18 cellular contexts compared by ENCODE assay signal in the genomic region with DNA sequence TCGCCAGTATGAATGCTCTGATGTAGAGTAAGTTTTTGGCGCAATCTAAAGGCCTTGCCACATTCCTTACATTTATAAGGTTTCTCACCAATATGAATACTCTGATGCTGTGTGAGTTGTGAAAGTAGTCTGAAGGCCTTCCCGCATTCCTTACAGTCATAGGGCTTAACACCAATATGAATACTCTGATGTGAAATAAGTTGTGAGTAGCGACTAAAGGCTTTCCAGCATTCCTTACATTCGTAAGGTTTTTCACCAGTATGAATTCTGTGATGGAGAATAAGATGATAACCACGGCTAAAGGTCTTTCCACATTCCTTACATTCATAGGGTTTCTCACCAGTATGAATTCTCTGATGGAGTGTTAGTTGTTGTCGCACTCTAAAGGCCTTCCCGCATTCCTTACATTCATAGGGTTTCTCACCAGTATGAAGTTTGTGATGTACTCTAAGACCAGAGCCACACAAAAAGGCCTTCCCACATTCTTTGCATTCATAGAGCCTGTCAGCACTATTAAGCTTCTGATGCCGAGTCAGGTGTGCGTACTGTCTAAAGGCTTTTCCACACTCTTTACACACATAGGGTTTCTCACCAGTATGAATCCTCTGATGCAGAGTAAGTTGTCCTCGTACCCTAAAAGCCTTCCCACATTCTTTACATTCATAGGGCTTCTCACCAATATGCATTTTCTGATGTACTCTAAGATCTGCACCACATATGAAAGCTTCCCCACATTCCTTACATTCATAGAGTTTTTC. TPM values are rescaled to one million over a fixed set of nuclear protein-coding genes. Genes with fewer than 3 reads are reported as not detected.
A peak's percentile ranks its signal among the peaks of the same experiment; 100 is the strongest.
DNase-seq lines count a peak whose midpoint lies in the region; ATAC-seq, FAIRE-seq and TF ChIP-seq lines count a peak whose summit lies in the region.
"Had no signal": no experiment of that assay in that cellular context is flagged by ENCODE, and none has a peak within 500 bp of the region (broad histone marks: within the 10 kb centered on the region; RNA-seq: fewer than 3 reads in every experiment).

No MANE protein-coding gene starts in this region.

- no peaks in the 10 kb centered on the region for H3K79me2 ChIP-seq in osteoblast (ENCODE audit: insufficient read depth, low read length)

- H2AFZ ChIP-seq in osteoblast (ENCODE audit: low read length): no peak overlapping the region

- no peak overlapping the region for H3K27ac ChIP-seq in BLaER1
- no peak overlapping the region for H3K27ac ChIP-seq in HEK293 (ENCODE audit: extremely low read depth, low read depth, low read length)
- no peak overlapping the region for H3K27ac ChIP-seq in endodermal cell (ENCODE audit: low read depth, low read length)
- H3K27ac ChIP-seq in osteoblast (ENCODE audit: low read depth, low read length): no peak overlapping the region

- no peak for ATAC-seq in GM18868 (IDR thresholded peaks at IDR 0.05; ENCODE audit: unreplicated experiment)

- no peaks in the 10 kb centered on the region for H3K4me1 Mint-ChIP-seq in endodermal cell
- H3K4me1 Mint-ChIP-seq: CD4-positive, CD25-positive, alpha-beta regulatory T cell had no signal

- H3K27me3 ChIP-seq in BLaER1 (no peaks in the 10 kb centered on the region), endodermal cell (ENCODE audit: control insufficient read depth, insufficient read depth, low read length, poor library complexity, severe bottlenecking) (no peaks in the 10 kb centered on the region), osteoblast (ENCODE audit: insufficient read depth, low read length) (no peaks in the 10 kb centered on the region)

- CTCF ChIA-PET in HEK293 (lab: Yijun Ruan, JAX): no interaction called here

- peaks cover 94% of the 10 kb centered on the region for H3K9me3 ChIP-seq in BLaER1
- H3K9me3 ChIP-seq in HEK293 (ENCODE audit: control insufficient read depth, insufficient read depth, low read depth, low read length): peaks cover 57% of the 10 kb centered on the region
- peaks cover 99% of the 10 kb centered on the region for H3K9me3 ChIP-seq in endodermal cell (ENCODE audit: control insufficient read depth, low read length)
- peaks cover 44% of the 10 kb centered on the region for H3K9me3 ChIP-seq in osteoblast (ENCODE audit: low read depth, low read length)

- POLR2A ChIA-PET in HEK293 (lab: Yijun Ruan, JAX): no interaction called here

- H3K4me1 ChIP-seq in BLaER1 (no peaks in the 10 kb centered on the region), HEK293 (ENCODE audit: control insufficient read depth, insufficient read depth, low read length) (no peaks in the 10 kb centered on the region), endodermal cell (ENCODE audit: control insufficient read depth, insufficient read depth, low read length) (no peaks in the 10 kb centered on the region), osteoblast (ENCODE audit: insufficient read depth, low read length) (no peaks in the 10 kb centered on the region)

- peaks cover 80% of the 10 kb centered on the region for H3K9me3 Mint-ChIP-seq in endodermal cell

- H3K9ac ChIP-seq in BLaER1: no peak overlapping the region
- no peak overlapping the region for H3K9ac ChIP-seq in endodermal cell (ENCODE audit: extremely low read depth, low read length, poor library complexity, severe bottlenecking)

- no peak for FAIRE-seq in urothelium cell line (lab: Jason Lieb, UNC)

- H3K36me3 Mint-ChIP-seq in endodermal cell (ENCODE audit: low read depth): peaks cover 79% of the 10 kb centered on the region

- no peak for DNase-seq in endodermal cell
- no peak for DNase-seq in osteoblast (ENCODE audit: insufficient read length, low spot score, missing footprints)
- DNase-seq in GM03348 (ENCODE audit: low spot score): no peak
- no peak for DNase-seq in urothelium cell line (ENCODE audit: low spot score)
- no peak for DNase-seq in anterior cingulate cortex (lab: John Stamatoyannopoulos, UW)
- DNase-seq: CD4-positive, CD25-positive, alpha-beta regulatory T cell; DMS79 treated with DMSO at 0.1 percent for 48 hours; GF-D8; Karpas-422; MM.1S; NCI-H1930; NCI-H2171 treated with DMSO at 0.1 percent for 48 hours; NCI-H510A; SHP77 treated with DMSO at 0.1 percent for 48 hours had no signal

- H3K4me3 Mint-ChIP-seq in endodermal cell: no peak overlapping the region

- H4K20me1 ChIP-seq in BLaER1 (no peaks in the 10 kb centered on the region), osteoblast (ENCODE audit: insufficient read depth, low read length) (no peaks in the 10 kb centered on the region)

- H3K36me3 ChIP-seq in BLaER1 (peaks cover 95% of the 10 kb centered on the region), HEK293 (ENCODE audit: control insufficient read depth in 2 of 2, insufficient read depth in 1 of 2, low read length in 2 of 2) (peaks cover 31 to 66% of the 10 kb centered on the region in 2 experiments), endodermal cell (ENCODE audit: control insufficient read depth, insufficient read depth, low read length) (peaks cover 66% of the 10 kb centered on the region), osteoblast (ENCODE audit: insufficient read depth, low read length) (peaks cover 41% of the 10 kb centered on the region)

- TF ChIP-seq CTCF in HEK293 (tag by site-specific recombination; IDR thresholded peaks at IDR 0.05) (no peak), endodermal cell (conservative IDR thresholded peaks at IDR 0.05) (no peak), osteoblast (IDR thresholded peaks at IDR 0.05; ENCODE audit: extremely low read depth, low read depth, low read length) (no peak)

- 91 to 92% methylated on average over 5 to 8 of the region's 11 CpGs for WGBS in endodermal cell (ENCODE audit: insufficient coverage in 1 of 2, insufficient read length in 1 of 2), 2 experiments

- H3K4me2 ChIP-seq in BLaER1 (no peak overlapping the region), osteoblast (ENCODE audit: insufficient read depth, low read length) (no peak overlapping the region)

- H3K4me3 ChIP-seq in BLaER1 (peak overlapping the region; percentile 31), HEK293 (ENCODE audit: low read depth, low read length) (no peak overlapping the region), endodermal cell (ENCODE audit: low read length) (peak overlapping the region; percentile 59), osteoblast (ENCODE audit: insufficient read depth, low read length) (peak overlapping the region; percentile 18)

- H3K27me3 Mint-ChIP-seq in endodermal cell (ENCODE audit: insufficient read depth): no peaks in the 10 kb centered on the region
- H3K27me3 Mint-ChIP-seq: CD4-positive, CD25-positive, alpha-beta regulatory T cell had no signal

- H3K27ac Mint-ChIP-seq in endodermal cell: no peak overlapping the region
- H3K27ac Mint-ChIP-seq: CD4-positive, CD25-positive, alpha-beta regulatory T cell had no signal

TF ChIP-seq in HEK293, 187 proteins besides CTCF, POLR2A, EP300 and RAD21:
- TF ChIP-seq, protein P1, sequence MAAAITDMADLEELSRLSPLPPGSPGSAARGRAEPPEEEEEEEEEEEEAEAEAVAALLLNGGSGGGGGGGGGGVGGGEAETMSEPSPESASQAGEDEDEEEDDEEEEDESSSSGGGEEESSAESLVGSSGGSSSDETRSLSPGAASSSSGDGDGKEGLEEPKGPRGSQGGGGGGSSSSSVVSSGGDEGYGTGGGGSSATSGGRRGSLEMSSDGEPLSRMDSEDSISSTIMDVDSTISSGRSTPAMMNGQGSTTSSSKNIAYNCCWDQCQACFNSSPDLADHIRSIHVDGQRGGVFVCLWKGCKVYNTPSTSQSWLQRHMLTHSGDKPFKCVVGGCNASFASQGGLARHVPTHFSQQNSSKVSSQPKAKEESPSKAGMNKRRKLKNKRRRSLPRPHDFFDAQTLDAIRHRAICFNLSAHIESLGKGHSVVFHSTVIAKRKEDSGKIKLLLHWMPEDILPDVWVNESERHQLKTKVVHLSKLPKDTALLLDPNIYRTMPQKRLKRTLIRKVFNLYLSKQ (tag by site-specific recombination; IDR thresholded peaks at IDR 0.05; ENCODE audit: borderline replicate concordance): no peak
- TF ChIP-seq TRIM28 (IDR thresholded peaks at IDR 0.05; ENCODE audit: borderline replicate concordance, low read length) (peak; percentile 73; the same call in 1 of the 2 replicates), ZNF274 (IDR thresholded peaks at IDR 0.05; ENCODE audit: low read length) (peak; percentile 73), ZNF274 (tag by site-specific recombination; IDR thresholded peaks at IDR 0.05; ENCODE audit: borderline replicate concordance) (peak; percentile 98), SP3 (tag by site-specific recombination; IDR thresholded peaks at IDR 0.05) (no peak), ZNF791 (tag by site-specific recombination; IDR thresholded peaks at IDR 0.05) (no peak), ZNF510 (tag by site-specific recombination; IDR thresholded peaks at IDR 0.05; ENCODE audit: insufficient replicate concordance) (peak; percentile 4), ZNF610 (tag by site-specific recombination; IDR thresholded peaks at IDR 0.05; ENCODE audit: borderline replicate concordance) (no peak), SETDB1 (IDR thresholded peaks at IDR 0.05; ENCODE audit: insufficient read length, low read length) (peak; percentile 94)
- TF ChIP-seq, protein P2, sequence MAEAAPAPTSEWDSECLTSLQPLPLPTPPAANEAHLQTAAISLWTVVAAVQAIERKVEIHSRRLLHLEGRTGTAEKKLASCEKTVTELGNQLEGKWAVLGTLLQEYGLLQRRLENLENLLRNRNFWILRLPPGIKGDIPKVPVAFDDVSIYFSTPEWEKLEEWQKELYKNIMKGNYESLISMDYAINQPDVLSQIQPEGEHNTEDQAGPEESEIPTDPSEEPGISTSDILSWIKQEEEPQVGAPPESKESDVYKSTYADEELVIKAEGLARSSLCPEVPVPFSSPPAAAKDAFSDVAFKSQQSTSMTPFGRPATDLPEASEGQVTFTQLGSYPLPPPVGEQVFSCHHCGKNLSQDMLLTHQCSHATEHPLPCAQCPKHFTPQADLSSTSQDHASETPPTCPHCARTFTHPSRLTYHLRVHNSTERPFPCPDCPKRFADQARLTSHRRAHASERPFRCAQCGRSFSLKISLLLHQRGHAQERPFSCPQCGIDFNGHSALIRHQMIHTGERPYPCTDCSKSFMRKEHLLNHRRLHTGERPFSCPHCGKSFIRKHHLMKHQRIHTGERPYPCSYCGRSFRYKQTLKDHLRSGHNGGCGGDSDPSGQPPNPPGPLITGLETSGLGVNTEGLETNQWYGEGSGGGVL (tag by site-specific recombination; IDR thresholded peaks at IDR 0.05): no peak

RNA-seq across cellular contexts. Expression of a gene that starts 14.1 kb away (rescaled TPM):
- total RNA-seq in endodermal cell (10 to 100 TPM in 1 of 2 donors, 1 to 10 TPM in 1; 9.2 to 11.1 TPM), osteoblast (4.3 and 5.3 TPM in 2 replicates)
- polyA plus RNA-seq in endodermal cell (2013, experiment 1 of 2): 8.2 TPM
- 8.1 TPM for polyA plus RNA-seq in endodermal cell (2013, experiment 2 of 2)

RNA-seq across cellular contexts. Expression of a gene that starts 25.3 kb away (rescaled TPM):
- 10 to 100 TPM; 16.0 to 21.6 TPM for total RNA-seq in endodermal cell
- polyA plus RNA-seq in endodermal cell (2013, experiment 1 of 2): 18.1 TPM
- 17.6 TPM for polyA plus RNA-seq in endodermal cell (2013, experiment 2 of 2)
- total RNA-seq in osteoblast: 9.0 and 10.3 TPM in 2 replicates
- total RNA-seq: A172 had no signal
